8 cellular contexts compared by ENCODE assay signal in genomic region chr1:2199042-2199810, GRCh38. TPM values are rescaled to one million over a fixed set of nuclear protein-coding genes. Genes with fewer than 3 reads are reported as not detected.
DNase-seq lines count a peak whose midpoint lies in the region; ATAC-seq and TF ChIP-seq lines count a peak whose summit lies in the region.

No MANE protein-coding gene starts in this region.

- H3K36me3 Mint-ChIP-seq in CD4-positive, CD25-positive, alpha-beta regulatory T cell: no peaks in the 10 kb centered on the region
- no peaks in the 10 kb centered on the region for H3K36me3 Mint-ChIP-seq in activated T-helper 17 cell treated with anti-CD3 and anti-CD28 coated beads, Interleukin-2, amount 50 U/mL, for 72 hours (ENCODE audit: low read depth)
- H3K36me3 Mint-ChIP-seq in naive B cell: no peaks in the 10 kb centered on the region
- H3K36me3 Mint-ChIP-seq in stimulated activated memory B cell treated with anti-CD40 and anti-IgM and Interleukin-4, amounts not matched to agents 10 μg/mL and 1 μg/mL and 100 μg/mL, for 72 hours: no peaks in the 10 kb centered on the region

- POLR2A ChIA-PET in PC-9 (lab: Charles Lee; ENCODE audit: unreplicated experiment): interaction anchor here (0.5 to 1.0 kb wide), 14 partner anchors 10 to 348 kb away, joined by 3 to 16 read pairs (median 6); partner anchors contain the start of genes MORN1, PANK4 and RER1

- peak overlapping the region; percentile 78 for H2AFZ ChIP-seq in PC-9

- TSS peak; percentile 59 for BruUV-seq in PC-9 (replicated peaks; lab: Mats Ljungman, UMichigan)

- peak overlapping the region; percentile 81 to 93 (median 90) for H3K27ac Mint-ChIP-seq in CD4-positive, CD25-positive, alpha-beta regulatory T cell
- H3K27ac Mint-ChIP-seq in activated T-helper 17 cell treated with anti-CD3 and anti-CD28 coated beads, Interleukin-2, amount 50 U/mL, for 72 hours: peak overlapping the region; percentile 94
- H3K27ac Mint-ChIP-seq in naive B cell: peak overlapping the region; percentile 16 to 89 (median 82)
- H3K27ac Mint-ChIP-seq in stimulated activated memory B cell treated with anti-CD40 and anti-IgM and Interleukin-4, amounts not matched to agents 10 μg/mL and 1 μg/mL and 100 μg/mL, for 72 hours: peak overlapping the region; percentile 87

- CTCF ChIA-PET in PC-9 (lab: Charles Lee): interaction anchor here (0.6 to 1.0 kb wide), 9 partner anchors 9 to 301 kb away, joined by 3 to 17 read pairs (median 5); partner anchors contain the start of genes CFAP74, MORN1 and RER1

- H3F3A ChIP-seq in PC-9 (ENCODE audit: insufficient read depth, low read depth): peaks cover 4% of the 10 kb centered on the region

- H3K4me2 ChIP-seq in PC-9: peak overlapping the region; percentile 76

- H3K4me3 ChIP-seq in CD4-positive, CD25-positive, alpha-beta regulatory T cell (ENCODE audit: low read depth, low read length): peak overlapping the region; percentile 75
- H3K4me3 ChIP-seq in HFF-Myc (replicated peaks; ENCODE audit: low read depth, low read length) (peak overlapping the region; percentile 40), PC-9 (peak overlapping the region; percentile 55), fibroblast of mammary gland (ENCODE audit: control insufficient read depth, low read depth, low read length) (peak overlapping the region; percentile 70)

- no peaks in the 10 kb centered on the region for H3K27me3 ChIP-seq in CD4-positive, CD25-positive, alpha-beta regulatory T cell (ENCODE audit: control insufficient read depth, insufficient read depth, low read length)
- H3K27me3 ChIP-seq in PC-9 (ENCODE audit: insufficient read depth, low read depth): no peaks in the 10 kb centered on the region

- H3K9me2 ChIP-seq in PC-9 (ENCODE audit: insufficient read depth): no peaks in the 10 kb centered on the region

- no peaks in the 10 kb centered on the region for H3K79me2 ChIP-seq in PC-9 (ENCODE audit: low read depth)

- DNase-seq in CD4-positive, CD25-positive, alpha-beta regulatory T cell: peak; percentile 69 to 97 (median 78)
- DNase-seq in HFF-Myc (ENCODE audit: extremely low read depth, low read depth) (no peak), PC-9 (peak; percentile 74 to 81), fibroblast of mammary gland (ENCODE audit: low read depth) (peak; percentile 88), naive B cell (peak; percentile 70), NCI-H2107 (lab: John Stamatoyannopoulos, UW) (no peak)

- peak overlapping the region; percentile 83 to 92 (median 88) for H3K4me3 Mint-ChIP-seq in CD4-positive, CD25-positive, alpha-beta regulatory T cell
- peak overlapping the region; percentile 95 for H3K4me3 Mint-ChIP-seq in activated T-helper 17 cell treated with anti-CD3 and anti-CD28 coated beads, Interleukin-2, amount 50 U/mL, for 72 hours
- H3K4me3 Mint-ChIP-seq in naive B cell: peak overlapping the region; percentile 70 to 91 (median 84)
- H3K4me3 Mint-ChIP-seq in stimulated activated memory B cell treated with anti-CD40 and anti-IgM and Interleukin-4, amounts not matched to agents 10 μg/mL and 1 μg/mL and 100 μg/mL, for 72 hours: peak overlapping the region; percentile 78

- H3K9me3 Mint-ChIP-seq in CD4-positive, CD25-positive, alpha-beta regulatory T cell: no peaks in the 10 kb centered on the region
- no peaks in the 10 kb centered on the region for H3K9me3 Mint-ChIP-seq in activated T-helper 17 cell treated with anti-CD3 and anti-CD28 coated beads, Interleukin-2, amount 50 U/mL, for 72 hours
- H3K9me3 Mint-ChIP-seq in naive B cell: no peaks in the 10 kb centered on the region
- H3K9me3 Mint-ChIP-seq in stimulated activated memory B cell treated with anti-CD40 and anti-IgM and Interleukin-4, amounts not matched to agents 10 μg/mL and 1 μg/mL and 100 μg/mL, for 72 hours: no peaks in the 10 kb centered on the region

- no peaks in the 10 kb centered on the region for H3K9me3 ChIP-seq in CD4-positive, CD25-positive, alpha-beta regulatory T cell (ENCODE audit: control insufficient read depth in 2 of 2, low read length in 2 of 2)
- no peaks in the 10 kb centered on the region for H3K9me3 ChIP-seq in PC-9 (ENCODE audit: insufficient read depth, low read depth)

- H3K27ac ChIP-seq in CD4-positive, CD25-positive, alpha-beta regulatory T cell (ENCODE audit: insufficient read depth, low read length, poor library complexity, severe bottlenecking): peak overlapping the region; percentile 78
- H3K27ac ChIP-seq in PC-9: no peak overlapping the region

- TF ChIP-seq CTCF in HFF-Myc (IDR thresholded peaks at IDR 0.05; ENCODE audit: low read depth, low read length, missing control alignments): no peak
- TF ChIP-seq CTCF in PC-9 (conservative IDR thresholded peaks at IDR 0.05): no peak
- peak; percentile 2 for TF ChIP-seq CTCF in fibroblast of mammary gland (conservative IDR thresholded peaks at IDR 0.05; ENCODE audit: control insufficient read depth, insufficient read depth, low read depth, low read length)

- no peaks in the 10 kb centered on the region for H3K27me3 Mint-ChIP-seq in CD4-positive, CD25-positive, alpha-beta regulatory T cell
- H3K27me3 Mint-ChIP-seq in activated T-helper 17 cell treated with anti-CD3 and anti-CD28 coated beads, Interleukin-2, amount 50 U/mL, for 72 hours: no peaks in the 10 kb centered on the region
- H3K27me3 Mint-ChIP-seq in naive B cell: no peaks in the 10 kb centered on the region
- no peaks in the 10 kb centered on the region for H3K27me3 Mint-ChIP-seq in stimulated activated memory B cell treated with anti-CD40 and anti-IgM and Interleukin-4, amounts not matched to agents 10 μg/mL and 1 μg/mL and 100 μg/mL, for 72 hours

- H4K20me1 ChIP-seq in PC-9 (ENCODE audit: insufficient read depth): no peaks in the 10 kb centered on the region

- H3K4me1 Mint-ChIP-seq in CD4-positive, CD25-positive, alpha-beta regulatory T cell: peaks cover 0 to 25% (median 9%) of the 10 kb centered on the region in 4 donors
- peaks cover 4% of the 10 kb centered on the region for H3K4me1 Mint-ChIP-seq in activated T-helper 17 cell treated with anti-CD3 and anti-CD28 coated beads, Interleukin-2, amount 50 U/mL, for 72 hours
- H3K4me1 Mint-ChIP-seq in naive B cell: peaks cover 19 to 53% (median 40%) of the 10 kb centered on the region in 3 donors
- H3K4me1 Mint-ChIP-seq in stimulated activated memory B cell treated with anti-CD40 and anti-IgM and Interleukin-4, amounts not matched to agents 10 μg/mL and 1 μg/mL and 100 μg/mL, for 72 hours: peaks cover 52% of the 10 kb centered on the region

- peak; percentile 66 to 67 for ATAC-seq in CD4-positive, CD25-positive, alpha-beta regulatory T cell (ENCODE audit: low read depth in 2 of 2)
- peak; percentile 82 for ATAC-seq in activated T-helper 17 cell treated with anti-CD3 and anti-CD28 coated beads, Interleukin-2, amount 50 U/mL, for 72 hours (replicated peaks)
- ATAC-seq in naive B cell (ENCODE audit: low read depth in 2 of 2): peak; percentile 52 to 54
- ATAC-seq in stimulated activated memory B cell treated with anti-CD40 and anti-IgM and Interleukin-4, amounts not matched to agents 10 μg/mL and 1 μg/mL and 100 μg/mL, for 72 hours: peak; percentile 44

- H3K36me3 ChIP-seq in CD4-positive, CD25-positive, alpha-beta regulatory T cell (ENCODE audit: control insufficient read depth, insufficient read depth, low read length): no peaks in the 10 kb centered on the region
- H3K36me3 ChIP-seq in PC-9 (ENCODE audit: low read depth): no peaks in the 10 kb centered on the region

- intact Hi-C loops in PC-9 (cut with micrococcal nuclease; ENCODE audit: unreplicated experiment): loop anchor here (1.0 to 10.0 kb wide), 3 partner anchors 33 to 1226 kb away; no protein-coding TSS in a partner anchor

- H3K4me1 ChIP-seq in CD4-positive, CD25-positive, alpha-beta regulatory T cell (ENCODE audit: control insufficient read depth, insufficient read depth, low read length, poor library complexity, severe bottlenecking): peaks cover 29% of the 10 kb centered on the region
- H3K4me1 ChIP-seq in PC-9 (replicated peaks; ENCODE audit: insufficient read depth): peaks cover 2% of the 10 kb centered on the region; the same call in 1 of the 2 replicates

RNA-seq across cellular contexts. Expression of gene FAAP20, which starts 4.7 kb away (rescaled TPM):
- 40.4 TPM for total RNA-seq in CD4-positive, CD25-positive, alpha-beta regulatory T cell
- polyA plus RNA-seq in CD4-positive, CD25-positive, alpha-beta regulatory T cell: 10 to 100 TPM; 40.0 to 66.5 (median 51.5) TPM
- 72.1 and 97.1 TPM in 2 replicates for total RNA-seq in PC-9 (2021)
- 10 to 100 TPM; 56.7 to 68.3 TPM for total RNA-seq in activated T-helper 17 cell treated with anti-CD3 and anti-CD28 coated beads, Interleukin-2, amount 50 U/mL, for 72 hours
- polyA plus RNA-seq in naive B cell (ENCODE audit: low read depth in 6 of 6): 10 to 100 TPM; 67.1 to 90.7 (median 77.7) TPM

RNA-seq across cellular contexts. Expression of gene SKI, which starts 28.9 kb away (rescaled TPM):
- 218 TPM for total RNA-seq in CD4-positive, CD25-positive, alpha-beta regulatory T cell
- polyA plus RNA-seq in CD4-positive, CD25-positive, alpha-beta regulatory T cell: under 1 TPM; 0.25 to 0.57 (median 0.31) TPM
- 36.2 and 39.1 TPM in 2 replicates for total RNA-seq in PC-9 (2021)
- total RNA-seq in activated T-helper 17 cell treated with anti-CD3 and anti-CD28 coated beads, Interleukin-2, amount 50 U/mL, for 72 hours: 10 to 100 TPM; 39.5 to 52.1 TPM
- 1 to 10 TPM in 1 of 6 donors, under 1 TPM in 4, not detected in 1; 0.26 to 1.3 (median 0.52) TPM for polyA plus RNA-seq in naive B cell (ENCODE audit: low read depth in 6 of 6)

Comparison
In these comparisons a context has a peak if more than half of its experiments do, and no peak if none do; other contexts are left out.
1. DNase-seq: peak in CD4-positive, CD25-positive, alpha-beta regulatory T cell (3 of 3), PC-9 (2 of 2), fibroblast of mammary gland (single experiment) and naive B cell (single experiment); none in HFF-Myc (single experiment) and NCI-H2107 (single experiment).
2. Peak in every context shown above with its lines, with median percentiles within 50 percentile points of each other: ATAC-seq, H3K4me3 ChIP-seq, H3K27ac Mint-ChIP-seq and H3K4me3 Mint-ChIP-seq.